In genomic region chr21:31366825-31367224, GRCh38 we compare ENCODE assay signal across 1 cellular context.
TF ChIP-seq lines count a peak whose summit lies in the region.

No MANE protein-coding gene starts in this region.

TF ChIP-seq in HepG2, 621 proteins besides CTCF, POLR2A, EP300 and RAD21 (continued from another document):
- TF ChIP-seq, protein P1, sequence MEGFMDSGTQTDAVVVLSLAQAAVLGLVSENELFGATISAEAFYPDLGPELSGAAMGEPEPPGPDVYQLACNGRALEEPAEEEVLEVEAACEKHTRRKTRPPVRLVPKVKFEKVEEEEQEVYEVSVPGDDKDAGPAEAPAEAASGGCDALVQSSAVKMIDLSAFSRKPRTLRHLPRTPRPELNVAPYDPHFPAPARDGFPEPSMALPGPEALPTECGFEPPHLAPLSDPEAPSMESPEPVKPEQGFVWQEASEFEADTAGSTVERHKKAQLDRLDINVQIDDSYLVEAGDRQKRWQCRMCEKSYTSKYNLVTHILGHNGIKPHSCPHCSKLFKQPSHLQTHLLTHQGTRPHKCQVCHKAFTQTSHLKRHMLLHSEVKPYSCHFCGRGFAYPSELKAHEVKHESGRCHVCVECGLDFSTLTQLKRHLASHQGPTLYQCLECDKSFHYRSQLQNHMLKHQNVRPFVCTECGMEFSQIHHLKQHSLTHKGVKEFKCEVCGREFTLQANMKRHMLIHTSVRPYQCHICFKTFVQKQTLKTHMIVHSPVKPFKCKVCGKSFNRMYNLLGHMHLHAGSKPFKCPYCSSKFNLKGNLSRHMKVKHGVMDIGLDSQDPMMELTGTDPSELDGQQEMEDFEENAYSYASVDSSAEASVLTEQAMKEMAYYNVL (CRISPR knock-in tag; IDR thresholded peaks at IDR 0.05; ENCODE audit: borderline replicate concordance): no peak
- TF ChIP-seq ATRX (CRISPR knock-in tag; IDR thresholded peaks at IDR 0.05; ENCODE audit: borderline replicate concordance) (no peak), BORCS8-MEF2B (CRISPR knock-in tag; IDR thresholded peaks at IDR 0.05) (no peak), ZNF3 (CRISPR knock-in tag; IDR thresholded peaks at IDR 0.05) (no peak), ZNF136 (CRISPR knock-in tag; IDR thresholded peaks at IDR 0.05; ENCODE audit: low read depth) (no peak), ZFP1 (CRISPR knock-in tag; IDR thresholded peaks at IDR 0.05) (no peak)
